In genomic region chr11:88087281-88087680, GRCh38 we compare ENCODE assay signal across 39 cellular contexts.
"Had no signal": no experiment of that assay in that cellular context is flagged by ENCODE, and none has a peak within 500 bp of the region (broad histone marks: within the 10 kb centered on the region; RNA-seq: fewer than 3 reads in every experiment).

No MANE protein-coding gene starts in this region.

- H3K27me3 Mint-ChIP-seq: activated naive CD4-positive, alpha-beta T cell treated with anti-CD3 and anti-CD28 coated beads, Interleukin-2, amount 10 ng/mL, durations not matched to agents 7 days and 5 days; activated naive CD8-positive, alpha-beta T cell had no signal

- H3K27me3 ChIP-seq: adrenal gland, ascending aorta, body of pancreas, brain microvascular endothelial cell, breast epithelium, cardiac muscle cell had no signal

- H3K36me3 ChIP-seq: adrenal gland, ascending aorta, brain microvascular endothelial cell, breast epithelium, cardiac muscle cell had no signal

- H3K4me1 Mint-ChIP-seq: activated naive CD4-positive, alpha-beta T cell treated with anti-CD3 and anti-CD28 coated beads, Interleukin-2, amount 10 ng/mL, durations not matched to agents 7 days and 5 days; activated naive CD4-positive, alpha-beta T cell treated with anti-CD3 and anti-CD28 coated beads, Interleukin-2, amount 50 U/mL, for 24 hours; activated naive CD8-positive, alpha-beta T cell treated with anti-CD3 and anti-CD28 coated beads for 36 hours; activated naive CD8-positive, alpha-beta T cell treated with anti-CD3 and anti-CD28 coated beads, Interleukin-2, amount 10 ng/mL, durations not matched to agents 7 days and 5 days; activated naive CD8-positive, alpha-beta T cell treated with anti-CD3 and anti-CD28 coated beads, Interleukin-2, amount 50 U/mL, for 24 hours; activated T-helper 17 cell treated with anti-CD3 and anti-CD28 coated beads, Interleukin-2, amount 50 U/mL, for 72 hours; brain; central memory CD8-positive, alpha-beta T cell had no signal

- H3K9me3 Mint-ChIP-seq: activated naive CD4-positive, alpha-beta T cell treated with anti-CD3 and anti-CD28 coated beads for 36 hours; activated naive CD4-positive, alpha-beta T cell treated with anti-CD3 and anti-CD28 coated beads, Interleukin-2, amount 10 ng/mL, durations not matched to agents 7 days and 5 days; activated naive CD4-positive, alpha-beta T cell treated with anti-CD3 and anti-CD28 coated beads, Interleukin-2, amount 50 U/mL, for 24 hours; activated naive CD4-positive, alpha-beta T cell treated with anti-CD3 and anti-CD28 coated beads, Interleukin-2, amount 50 U/mL, for 72 hours; activated naive CD8-positive, alpha-beta T cell treated with anti-CD3 and anti-CD28 coated beads for 36 hours; activated naive CD8-positive, alpha-beta T cell treated with anti-CD3 and anti-CD28 coated beads, Interleukin-2, amount 10 ng/mL, durations not matched to agents 7 days and 5 days; activated naive CD8-positive, alpha-beta T cell treated with anti-CD3 and anti-CD28 coated beads, Interleukin-2, amount 50 U/mL, for 24 hours; activated T-cell treated with anti-CD3 and anti-CD28 coated beads, Interleukin-2, amount 50 U/mL, for 24 hours; activated T-cell treated with anti-CD3 and anti-CD28 coated beads, Interleukin-2, amount 50 U/mL, for 4 hours; activated T-cell treated with anti-CD3 and anti-CD28 coated beads, Interleukin-2, amount 50 U/mL, for 72 hours; activated T-helper 1 cell treated with anti-CD3 and anti-CD28 coated beads, Interleukin-12 subunit alpha, Interleukin-12 subunit beta, Interleukin-2, Interleukin-4 antibody, amounts not matched to agents 30 ng/mL and 10 ng/mL and 1 ng/mL, durations not matched to agents 14 hours and 24 hours and 36 hours; activated T-helper 17 cell treated with anti-CD3 and anti-CD28 coated beads, Interleukin-2, amount 50 U/mL, for 72 hours; activated T-helper 2 cell treated with anti-CD3 and anti-CD28 coated beads, Interferon-gamma antibody, Interleukin-2, Interleukin-4, amounts not matched to agents 10 μg/mL and 5 μg/mL and 100 μg/mL, durations not matched to agents 14 hours and 24 hours and 36 hours; brain; central memory CD8-positive, alpha-beta T cell had no signal

- H3K4me3 ChIP-seq: adrenal gland, ascending aorta, body of pancreas, breast epithelium, cardiac muscle cell had no signal

- DNase-seq: activated effector memory CD4-positive, alpha-beta T cell treated with anti-CD3 and anti-CD28 coated beads, Interleukin-2, amount 50 U/mL, for 16 hours; activated effector memory CD4-positive, alpha-beta T cell treated with Interleukin-2 at 50 U/mL for 16 hours; activated gamma-delta T cell; activated gamma-delta T cell treated with Interleukin-2 at 50 U/mL for 16 hours; activated naive CD4-positive, alpha-beta T cell; activated naive CD4-positive, alpha-beta T cell treated with anti-CD3 and anti-CD28 coated beads for 36 hours; activated naive CD4-positive, alpha-beta T cell treated with anti-CD3 and anti-CD28 coated beads, Interleukin-2, amount 10 ng/mL, durations not matched to agents 7 days and 5 days; activated naive CD4-positive, alpha-beta T cell treated with anti-CD3 and anti-CD28 coated beads, Interleukin-2, amount 50 U/mL, for 16 hours; activated naive CD4-positive, alpha-beta T cell treated with Interleukin-2 at 50 U/mL for 16 hours; activated naive CD8-positive, alpha-beta T cell treated with anti-CD3 and anti-CD28 coated beads for 36 hours; activated naive CD8-positive, alpha-beta T cell treated with anti-CD3 and anti-CD28 coated beads, Interleukin-2, amount 10 ng/mL, durations not matched to agents 7 days and 5 days; activated naive CD8-positive, alpha-beta T cell treated with anti-CD3 and anti-CD28 coated beads, Interleukin-2, amount 50 U/mL, for 24 hours; activated T-cell treated with anti-CD3 and anti-CD28 coated beads for 4 hours; activated T-cell treated with anti-CD3 and anti-CD28 coated beads, Interleukin-2, amount 50 U/mL, for 1 hour; activated T-cell treated with anti-CD3 and anti-CD28 coated beads, Interleukin-2, amount 50 U/mL, for 24 hours; activated T-cell treated with anti-CD3 and anti-CD28 coated beads, Interleukin-2, amount 50 U/mL, for 4 hours; activated T-cell treated with anti-CD3 and anti-CD28 coated beads, Interleukin-2, amount 50 U/mL, for 48 hours; activated T-cell treated with anti-CD3 and anti-CD28 coated beads, Interleukin-2, amount 50 U/mL, for 72 hours; adrenal gland; amniotic stem cell; amygdala; anterior cingulate cortex; aorta; body of pancreas; brain microvascular endothelial cell; caudate nucleus; central memory CD4-positive, alpha-beta T cell; cerebellar nuclear complex had no signal

- H3K4me3 Mint-ChIP-seq: activated naive CD4-positive, alpha-beta T cell treated with anti-CD3 and anti-CD28 coated beads for 36 hours; activated naive CD4-positive, alpha-beta T cell treated with anti-CD3 and anti-CD28 coated beads, Interleukin-2, amount 10 ng/mL, durations not matched to agents 7 days and 5 days; activated naive CD4-positive, alpha-beta T cell treated with anti-CD3 and anti-CD28 coated beads, Interleukin-2, amount 50 U/mL, for 24 hours; activated naive CD8-positive, alpha-beta T cell; activated naive CD8-positive, alpha-beta T cell treated with anti-CD3 and anti-CD28 coated beads for 36 hours; activated naive CD8-positive, alpha-beta T cell treated with anti-CD3 and anti-CD28 coated beads, Interleukin-2, amount 10 ng/mL, durations not matched to agents 7 days and 5 days; activated naive CD8-positive, alpha-beta T cell treated with anti-CD3 and anti-CD28 coated beads, Interleukin-2, amount 50 U/mL, for 24 hours; activated T-cell treated with anti-CD3 and anti-CD28 coated beads, Interleukin-2, amount 50 U/mL, for 24 hours; activated T-cell treated with anti-CD3 and anti-CD28 coated beads, Interleukin-2, amount 50 U/mL, for 4 hours; activated T-cell treated with anti-CD3 and anti-CD28 coated beads, Interleukin-2, amount 50 U/mL, for 72 hours; activated T-helper 1 cell treated with anti-CD3 and anti-CD28 coated beads, Interleukin-12 subunit alpha, Interleukin-12 subunit beta, Interleukin-2, Interleukin-4 antibody, amounts not matched to agents 30 ng/mL and 10 ng/mL and 1 ng/mL, durations not matched to agents 14 hours and 24 hours and 36 hours; activated T-helper 17 cell treated with anti-CD3 and anti-CD28 coated beads, Interleukin-2, amount 50 U/mL, for 72 hours; brain; central memory CD8-positive, alpha-beta T cell had no signal

- H3K27ac Mint-ChIP-seq: activated naive CD4-positive, alpha-beta T cell treated with anti-CD3 and anti-CD28 coated beads for 36 hours; activated naive CD4-positive, alpha-beta T cell treated with anti-CD3 and anti-CD28 coated beads, Interleukin-2, amount 10 ng/mL, durations not matched to agents 7 days and 5 days; activated naive CD4-positive, alpha-beta T cell treated with anti-CD3 and anti-CD28 coated beads, Interleukin-2, amount 50 U/mL, for 24 hours; activated naive CD4-positive, alpha-beta T cell treated with anti-CD3 and anti-CD28 coated beads, Interleukin-2, amount 50 U/mL, for 72 hours; activated naive CD8-positive, alpha-beta T cell; activated naive CD8-positive, alpha-beta T cell treated with anti-CD3 and anti-CD28 coated beads for 36 hours; activated naive CD8-positive, alpha-beta T cell treated with anti-CD3 and anti-CD28 coated beads, Interleukin-2, amount 10 ng/mL, durations not matched to agents 7 days and 5 days; activated naive CD8-positive, alpha-beta T cell treated with anti-CD3 and anti-CD28 coated beads, Interleukin-2, amount 50 U/mL, for 24 hours; activated T-cell treated with anti-CD3 and anti-CD28 coated beads, Interleukin-2, amount 50 U/mL, for 24 hours; activated T-cell treated with anti-CD3 and anti-CD28 coated beads, Interleukin-2, amount 50 U/mL, for 72 hours; activated T-helper 1 cell treated with anti-CD3 and anti-CD28 coated beads, Interleukin-12 subunit alpha, Interleukin-12 subunit beta, Interleukin-2, Interleukin-4 antibody, amounts not matched to agents 30 ng/mL and 10 ng/mL and 1 ng/mL, durations not matched to agents 14 hours and 24 hours and 36 hours; activated T-helper 17 cell treated with anti-CD3 and anti-CD28 coated beads, Interleukin-2, amount 50 U/mL, for 72 hours; activated T-helper 2 cell treated with anti-CD3 and anti-CD28 coated beads, Interferon-gamma antibody, Interleukin-2, Interleukin-4, amounts not matched to agents 10 μg/mL and 5 μg/mL and 100 μg/mL, durations not matched to agents 14 hours and 24 hours and 36 hours; brain had no signal

- ATAC-seq: activated naive CD4-positive, alpha-beta T cell treated with anti-CD3 and anti-CD28 coated beads, Interleukin-2, amount 50 U/mL, for 72 hours; activated naive CD8-positive, alpha-beta T cell treated with anti-CD3 and anti-CD28 coated beads, Interleukin-2, amount 50 U/mL, for 24 hours; activated T-cell treated with anti-CD3 and anti-CD28 coated beads, Interleukin-2, amount 50 U/mL, for 4 hours; activated T-cell treated with anti-CD3 and anti-CD28 coated beads, Interleukin-2, amount 50 U/mL, for 72 hours; activated T-helper 17 cell treated with anti-CD3 and anti-CD28 coated beads, Interleukin-2, amount 50 U/mL, for 72 hours; body of pancreas had no signal

- H3K4me1 ChIP-seq: adrenal gland, ascending aorta, body of pancreas, breast epithelium had no signal

- H3K27ac ChIP-seq: adrenal gland, ascending aorta, body of pancreas, brain microvascular endothelial cell, breast epithelium, cardiac muscle cell had no signal

- H3K36me3 Mint-ChIP-seq: activated naive CD4-positive, alpha-beta T cell treated with anti-CD3 and anti-CD28 coated beads, Interleukin-2, amount 10 ng/mL, durations not matched to agents 7 days and 5 days; activated naive CD4-positive, alpha-beta T cell treated with anti-CD3 and anti-CD28 coated beads, Interleukin-2, amount 50 U/mL, for 24 hours; activated naive CD4-positive, alpha-beta T cell treated with anti-CD3 and anti-CD28 coated beads, Interleukin-2, amount 50 U/mL, for 72 hours; activated naive CD8-positive, alpha-beta T cell; activated naive CD8-positive, alpha-beta T cell treated with anti-CD3 and anti-CD28 coated beads for 36 hours; activated naive CD8-positive, alpha-beta T cell treated with anti-CD3 and anti-CD28 coated beads, Interleukin-2, amount 10 ng/mL, durations not matched to agents 7 days and 5 days; brain had no signal

- H3K9me3 ChIP-seq: adrenal gland, ascending aorta, body of pancreas, breast epithelium had no signal
